In genomic region chr3:26132942-26133341, GRCh38 we compare ENCODE assay signal across 22 cellular contexts.
"Had no signal": no experiment of that assay in that cellular context is flagged by ENCODE, and none has a peak within 500 bp of the region (broad histone marks: within the 10 kb centered on the region; RNA-seq: fewer than 3 reads in every experiment).

No MANE protein-coding gene starts in this region.

- DNase-seq: activated CD4-positive, alpha-beta T cell treated with anti-CD3 and anti-CD28 coated beads for 4 hours; activated CD8-positive, alpha-beta memory T cell treated with anti-CD3 and anti-CD28 coated beads, Interleukin-2, amount 50 U/mL, for 4 hours; activated CD8-positive, alpha-beta T cell treated with anti-CD3 and anti-CD28 coated beads for 36 hours; activated gamma-delta T cell treated with Interleukin-2 at 50 U/mL for 16 hours; activated T-cell treated with anti-CD3 and anti-CD28 coated beads, Interleukin-2, amount 50 U/mL, for 72 hours; aorta; caudate nucleus; Kasumi-1; NCI-H1048; NCI-H146; NCI-H187 treated with DMSO at 0.1 percent for 48 hours; NCI-H2081 treated with DMSO at 0.1 percent for 48 hours; NCI-H446; NCI-H524; NCI-H748 treated with DMSO at 0.1 percent for 48 hours; NK-92 treated with Interleukin-12 subunit alpha and Interleukin-12 subunit beta, amount 100 ng/mL, for 24 hours; SHP77 treated with DMSO at 0.1 percent for 48 hours had no signal

- H3K4me3 ChIP-seq: breast epithelium had no signal

- H3K36me3 ChIP-seq: breast epithelium had no signal

- H3K27ac Mint-ChIP-seq: activated CD8-positive, alpha-beta T cell treated with anti-CD3 and anti-CD28 coated beads for 36 hours; activated naive CD4-positive, alpha-beta T cell treated with anti-CD3 and anti-CD28 coated beads, Interleukin-2, amount 50 U/mL, for 24 hours; activated T-cell treated with anti-CD3 and anti-CD28 coated beads, Interleukin-2, amount 50 U/mL, for 72 hours; activated T-helper 2 cell treated with anti-CD3 and anti-CD28 coated beads, Interferon-gamma antibody, Interleukin-2, Interleukin-4, amounts not matched to agents 10 μg/mL and 5 μg/mL and 100 μg/mL, durations not matched to agents 14 hours and 24 hours and 36 hours; T-helper 1 cell treated with Interleukin-12 subunit alpha and Interleukin-12 subunit beta and Interleukin-4 antibody, amounts not matched to agents 30 μg/mL and 1 μg/mL, for 36 hours had no signal

- H3K36me3 Mint-ChIP-seq: activated naive CD4-positive, alpha-beta T cell treated with anti-CD3 and anti-CD28 coated beads, Interleukin-2, amount 50 U/mL, for 24 hours had no signal

- H3K4me1 ChIP-seq: breast epithelium had no signal

- ATAC-seq: activated CD4-positive, CD25-positive, alpha-beta regulatory T cell treated with anti-CD3 and anti-CD28 coated beads, Interleukin-2, amount 50 U/mL, for 24 hours; activated CD8-positive, alpha-beta T cell treated with anti-CD3 and anti-CD28 coated beads for 36 hours; activated T-cell treated with anti-CD3 and anti-CD28 coated beads, Interleukin-2, amount 50 U/mL, for 72 hours had no signal

- H3K27ac ChIP-seq: breast epithelium had no signal

- H3K4me3 Mint-ChIP-seq: activated CD8-positive, alpha-beta T cell treated with anti-CD3 and anti-CD28 coated beads for 36 hours; activated naive CD4-positive, alpha-beta T cell treated with anti-CD3 and anti-CD28 coated beads, Interleukin-2, amount 50 U/mL, for 24 hours; activated T-cell treated with anti-CD3 and anti-CD28 coated beads, Interleukin-2, amount 50 U/mL, for 72 hours; T-helper 1 cell treated with Interleukin-12 subunit alpha and Interleukin-12 subunit beta and Interleukin-4 antibody, amounts not matched to agents 30 μg/mL and 1 μg/mL, for 36 hours had no signal

- H3K4me1 Mint-ChIP-seq: activated naive CD4-positive, alpha-beta T cell treated with anti-CD3 and anti-CD28 coated beads, Interleukin-2, amount 50 U/mL, for 24 hours had no signal

- H3K27me3 ChIP-seq: breast epithelium had no signal

- H3K27me3 Mint-ChIP-seq: activated CD8-positive, alpha-beta T cell treated with anti-CD3 and anti-CD28 coated beads for 36 hours; activated naive CD4-positive, alpha-beta T cell treated with anti-CD3 and anti-CD28 coated beads, Interleukin-2, amount 50 U/mL, for 24 hours had no signal

- H3K9me3 Mint-ChIP-seq: activated naive CD4-positive, alpha-beta T cell treated with anti-CD3 and anti-CD28 coated beads, Interleukin-2, amount 50 U/mL, for 24 hours had no signal
